Comparison of ENCODE assay signal across 16 cellular contexts in the genomic region with DNA sequence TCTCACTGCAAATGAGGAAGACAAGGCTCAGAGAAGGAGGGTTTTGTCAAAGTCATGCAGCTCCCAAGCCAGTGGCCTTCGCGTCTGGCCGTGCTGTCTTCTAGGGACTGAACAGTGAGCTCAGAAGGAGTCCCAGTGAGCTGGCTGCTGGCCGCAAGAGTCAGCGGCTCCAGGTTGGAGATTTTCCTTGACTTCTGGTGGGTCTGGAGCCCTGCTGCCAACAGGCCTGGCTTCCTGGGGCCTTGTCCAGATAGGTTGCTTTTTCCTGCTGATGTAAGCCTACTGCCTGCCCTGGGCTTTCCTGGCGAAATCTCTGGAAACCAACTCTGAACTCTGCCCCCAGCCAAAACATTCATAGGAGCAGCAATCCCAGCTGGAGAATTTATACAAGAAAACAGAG.
"Had no signal": no experiment of that assay in that cellular context is flagged by ENCODE, and none has a peak within 500 bp of the region (broad histone marks: within the 10 kb centered on the region; RNA-seq: fewer than 3 reads in every experiment).

No MANE protein-coding gene starts in this region.

- H3K9me3 ChIP-seq: colonic mucosa, pancreas had no signal

- H3K4me1 ChIP-seq: colonic mucosa, pancreas had no signal

- H3K27ac ChIP-seq: cardiac muscle cell, colonic mucosa, epithelial cell of prostate, pancreas had no signal

- H3K27ac Mint-ChIP-seq: activated CD4-positive, alpha-beta T cell treated with anti-CD3 and anti-CD28 coated beads for 36 hours; activated naive CD8-positive, alpha-beta T cell; endodermal cell; naive thymus-derived CD8-positive, alpha-beta T cell; WTC11 had no signal

- DNase-seq: activated CD4-positive, alpha-beta T cell treated with anti-CD3 and anti-CD28 coated beads for 36 hours; activated CD4-positive, alpha-beta T cell treated with anti-CD3 and anti-CD28 coated beads, Interleukin-2, amount 50 U/mL, for 48 hours; activated T-cell treated with anti-CD3 and anti-CD28 coated beads for 4 hours; colonic mucosa; endodermal cell; foreskin melanocyte; kidney; mesenchymal stem cell; naive thymus-derived CD8-positive, alpha-beta T cell; pancreas; stimulated activated naive CD4-positive, alpha-beta T cell; SW 1271 had no signal

- ATAC-seq: activated CD4-positive, alpha-beta T cell treated with anti-CD3 and anti-CD28 coated beads for 36 hours; naive thymus-derived CD8-positive, alpha-beta T cell; pancreas; WTC11 had no signal

- H3K4me3 ChIP-seq: cardiac muscle cell, colonic mucosa, pancreas had no signal

- H3K4me3 Mint-ChIP-seq: activated CD4-positive, alpha-beta T cell treated with anti-CD3 and anti-CD28 coated beads for 36 hours; activated naive CD8-positive, alpha-beta T cell; endodermal cell; naive thymus-derived CD8-positive, alpha-beta T cell; WTC11 had no signal

- H3K36me3 Mint-ChIP-seq: activated naive CD8-positive, alpha-beta T cell; naive thymus-derived CD8-positive, alpha-beta T cell; WTC11 had no signal

- H3K36me3 ChIP-seq: cardiac muscle cell, colonic mucosa, pancreas had no signal

- H3K27me3 Mint-ChIP-seq: activated CD4-positive, alpha-beta T cell treated with anti-CD3 and anti-CD28 coated beads for 36 hours; activated naive CD8-positive, alpha-beta T cell had no signal

- H3K27me3 ChIP-seq: colonic mucosa, pancreas had no signal

- H3K9me3 Mint-ChIP-seq: endodermal cell, WTC11 had no signal

- H3K4me1 Mint-ChIP-seq: activated CD4-positive, alpha-beta T cell treated with anti-CD3 and anti-CD28 coated beads for 36 hours; naive thymus-derived CD8-positive, alpha-beta T cell had no signal
